In the genomic region with DNA sequence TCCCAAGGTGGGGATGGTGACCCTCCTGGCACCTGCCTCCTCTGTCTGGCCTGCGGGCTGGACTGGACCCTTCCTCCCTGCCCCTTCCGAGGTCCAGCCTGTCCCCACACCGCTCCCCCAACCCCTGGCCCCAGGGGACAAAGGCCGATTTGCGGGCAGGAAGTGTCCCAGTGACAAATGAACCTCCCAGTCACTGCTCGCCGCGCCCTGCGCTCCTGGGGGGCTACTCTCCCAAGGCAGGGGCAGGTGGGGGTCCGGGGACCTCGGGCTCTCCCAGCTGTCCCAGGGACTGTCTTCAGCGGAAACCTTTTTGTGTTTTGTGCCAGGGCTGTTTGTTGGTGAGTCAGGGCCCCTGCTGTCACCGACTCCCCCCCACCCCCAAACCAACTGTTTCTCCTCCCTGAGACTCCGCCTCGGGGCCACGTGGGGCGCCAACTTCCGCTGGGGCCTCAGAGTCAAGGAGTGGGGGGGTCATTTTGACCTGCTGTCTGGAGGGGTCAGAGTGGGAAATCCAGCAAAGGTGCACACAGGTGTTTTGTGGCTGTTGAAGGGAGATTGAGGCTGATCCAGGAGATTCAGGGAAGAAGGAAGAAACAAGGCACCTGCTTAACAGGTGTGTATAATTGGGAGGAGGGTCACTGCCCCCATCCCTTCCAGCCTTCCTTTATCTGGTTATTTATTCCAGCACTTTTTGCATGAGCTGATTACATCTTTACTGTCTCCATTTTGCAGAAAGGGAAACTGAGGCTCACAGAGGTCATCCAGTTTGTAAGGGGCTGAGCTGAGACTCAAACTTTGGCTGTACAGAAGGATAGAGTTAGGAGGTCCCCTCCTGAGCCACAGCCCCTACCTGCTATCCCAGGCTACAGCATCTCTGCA, we compare ENCODE assay signal across 8 cellular contexts. TPM values are rescaled to one million over a fixed set of nuclear protein-coding genes. Genes with fewer than 3 reads are reported as not detected.
DNase-seq lines count a peak whose midpoint lies in the region; ATAC-seq and TF ChIP-seq lines count a peak whose summit lies in the region.

No MANE protein-coding gene starts in this region.

- peak overlapping the region; percentile 84 for H3K4me3 Mint-ChIP-seq in glutamatergic neuron (ENCODE audit: unreplicated experiment)

- H3K4me3 ChIP-seq in parathyroid adenoma (ENCODE audit: low read depth, low read length) = peak overlapping the region; percentile 73

- H3K27me3 ChIP-seq in parathyroid adenoma (ENCODE audit: control insufficient read depth, insufficient read depth, low read length) = no peaks in the 10 kb centered on the region

- peak overlapping the region; percentile 75 for H2AFZ ChIP-seq in parathyroid adenoma

- H3K9me3 ChIP-seq in parathyroid adenoma (ENCODE audit: control insufficient read depth, low read length) = no peaks in the 10 kb centered on the region

- H3K9me3 Mint-ChIP-seq in glutamatergic neuron (ENCODE audit: unreplicated experiment) = peaks cover 6% of the 10 kb centered on the region

- no peaks in the 10 kb centered on the region for H3K36me3 ChIP-seq in parathyroid adenoma (ENCODE audit: control insufficient read depth, insufficient read depth, low read length)

- no peaks in the 10 kb centered on the region for H3K79me2 ChIP-seq in parathyroid adenoma

- H3K36me3 Mint-ChIP-seq in glutamatergic neuron (ENCODE audit: unreplicated experiment) = no peaks in the 10 kb centered on the region

- peaks cover 11% of the 10 kb centered on the region for H3K4me1 ChIP-seq in parathyroid adenoma

- H3K4me2 ChIP-seq in parathyroid adenoma (ENCODE audit: low read length) = peak overlapping the region; percentile 95

- ATAC-seq in HG02642 (IDR thresholded peaks at IDR 0.05; ENCODE audit: poor library complexity, unreplicated experiment) (peak; percentile 66), GM21717 (IDR thresholded peaks at IDR 0.05; ENCODE audit: unreplicated experiment) (no peak)

- H3K27ac ChIP-seq in RWPE1 (peak overlapping the region; percentile 61), parathyroid adenoma (peak overlapping the region; percentile 71)

- CTCF ChIA-PET in RWPE1 (lab: Yijun Ruan, JAX) = interaction anchor here (1.2 kb wide), 1 partner anchor 62 kb away, joined by 3 read pairs; no protein-coding TSS in a partner anchor

- H3K4me1 Mint-ChIP-seq in glutamatergic neuron (ENCODE audit: low read depth, unreplicated experiment) = peaks cover 2% of the 10 kb centered on the region

- TF ChIP-seq CTCF in RWPE1 (conservative IDR thresholded peaks at IDR 0.05; ENCODE audit: low read depth) (no peak; the same call in 1 of the 2 replicates), glutamatergic neuron (IDR thresholded peaks at IDR 0.05; ENCODE audit: partially characterized antibody, unreplicated experiment) (no peak), parathyroid adenoma (IDR thresholded peaks at IDR 0.05) (peak; percentile 8)

- peak overlapping the region; percentile 81 for H3K9ac ChIP-seq in parathyroid adenoma

- peak; percentile 93 for DNase-seq in DMS 273 (lab: John Stamatoyannopoulos, UW; ENCODE audit: unreplicated experiment)
- DNase-seq in RWPE1 (ENCODE audit: low spot score) = no peak
- peak; percentile 30 for DNase-seq in activated gamma-delta T cell (lab: John Stamatoyannopoulos, UW)
- DNase-seq in glutamatergic neuron = peak; percentile 54
- DNase-seq in ureter (ENCODE audit: low spot score) = peak; percentile 74

- POLR2A ChIA-PET in RWPE1 (lab: Yijun Ruan, JAX; ENCODE audit: low non-redundant PET) = no interaction called here

- H3K27me3 Mint-ChIP-seq in glutamatergic neuron (ENCODE audit: unreplicated experiment) = no peaks in the 10 kb centered on the region

- H3K27ac Mint-ChIP-seq in glutamatergic neuron (ENCODE audit: unreplicated experiment) = no peak overlapping the region

RNA-seq across cellular contexts. Expression of a gene that starts 0.8 kb away (rescaled TPM):
- 25.6 TPM for total RNA-seq in glutamatergic neuron (ENCODE audit: unreplicated experiment)
- total RNA-seq in ureter = 48.5 TPM

RNA-seq across cellular contexts. Expression of a gene that starts 18.4 kb away (rescaled TPM):
- total RNA-seq in glutamatergic neuron (ENCODE audit: unreplicated experiment) (137 TPM), ureter (99.8 TPM)

RNA-seq across cellular contexts. Expression of a gene that starts 44.7 kb away (rescaled TPM):
- total RNA-seq in glutamatergic neuron (ENCODE audit: unreplicated experiment) (8.9 TPM), ureter (84.1 TPM)

RNA-seq across cellular contexts. Expression of a gene that starts 56.2 kb away (rescaled TPM):
- total RNA-seq in glutamatergic neuron (ENCODE audit: unreplicated experiment) (not detected), ureter (3.6 TPM)

RNA-seq across cellular contexts. Expression of a gene that starts 59.8 kb away (rescaled TPM):
- total RNA-seq in glutamatergic neuron (ENCODE audit: unreplicated experiment) (341 TPM), ureter (94.9 TPM)
